28 cellular contexts compared by ENCODE assay signal in genomic region chr7:152577339-152577738, GRCh38.
"Had no signal": no experiment of that assay in that cellular context is flagged by ENCODE, and none has a peak within 500 bp of the region (broad histone marks: within the 10 kb centered on the region; RNA-seq: fewer than 3 reads in every experiment).

No MANE protein-coding gene starts in this region.

- H3K4me3 ChIP-seq: adrenal gland, body of pancreas, colonic mucosa had no signal

- H3K27me3 Mint-ChIP-seq: activated CD4-positive, alpha-beta T cell treated with anti-CD3 and anti-CD28 coated beads, Interleukin-2, amount 10 ng/mL, durations not matched to agents 7 days and 5 days; activated CD8-positive, alpha-beta memory T cell treated with anti-CD3 and anti-CD28 coated beads, Interleukin-2, amount 10 ng/mL, durations not matched to agents 7 days and 5 days; activated naive CD4-positive, alpha-beta T cell treated with anti-CD3 and anti-CD28 coated beads, Interleukin-2, amount 50 U/mL, for 24 hours; activated naive CD8-positive, alpha-beta T cell treated with anti-CD3 and anti-CD28 coated beads for 36 hours; activated naive CD8-positive, alpha-beta T cell treated with anti-CD3 and anti-CD28 coated beads, Interleukin-2, amount 50 U/mL, for 24 hours had no signal

- H3K4me1 ChIP-seq: adrenal gland, body of pancreas, colonic mucosa had no signal

- H3K36me3 Mint-ChIP-seq: activated CD8-positive, alpha-beta memory T cell treated with anti-CD3 and anti-CD28 coated beads, Interleukin-2, amount 10 ng/mL, durations not matched to agents 7 days and 5 days; activated naive CD4-positive, alpha-beta T cell treated with anti-CD3 and anti-CD28 coated beads, Interleukin-2, amount 50 U/mL, for 24 hours; activated naive CD8-positive, alpha-beta T cell treated with anti-CD3 and anti-CD28 coated beads for 36 hours had no signal

- H3K27me3 ChIP-seq: adrenal gland, body of pancreas, colonic mucosa had no signal

- H3K36me3 ChIP-seq: adrenal gland, colonic mucosa had no signal

- H3K4me3 Mint-ChIP-seq: activated CD4-positive, alpha-beta memory T cell treated with anti-CD3 and anti-CD28 coated beads, Interleukin-2, amount 10 ng/mL, durations not matched to agents 7 days and 5 days; activated CD4-positive, alpha-beta T cell treated with anti-CD3 and anti-CD28 coated beads, Interleukin-2, amount 10 ng/mL, durations not matched to agents 7 days and 5 days; activated CD8-positive, alpha-beta memory T cell treated with anti-CD3 and anti-CD28 coated beads, Interleukin-2, amount 10 ng/mL, durations not matched to agents 7 days and 5 days; activated naive CD4-positive, alpha-beta T cell treated with anti-CD3 and anti-CD28 coated beads for 36 hours; activated naive CD4-positive, alpha-beta T cell treated with anti-CD3 and anti-CD28 coated beads, Interleukin-2, amount 50 U/mL, for 24 hours; activated naive CD8-positive, alpha-beta T cell treated with anti-CD3 and anti-CD28 coated beads for 36 hours; activated naive CD8-positive, alpha-beta T cell treated with anti-CD3 and anti-CD28 coated beads, Interleukin-2, amount 50 U/mL, for 24 hours; activated T-helper 1 cell treated with anti-CD3 and anti-CD28 coated beads, Interleukin-12 subunit alpha, Interleukin-12 subunit beta, Interleukin-2, Interleukin-4 antibody, amounts not matched to agents 30 ng/mL and 10 ng/mL and 1 ng/mL, durations not matched to agents 14 hours and 24 hours and 36 hours; T-helper 17 cell; WTC11 had no signal

- H3K9me3 Mint-ChIP-seq: activated CD4-positive, alpha-beta memory T cell treated with anti-CD3 and anti-CD28 coated beads, Interleukin-2, amount 10 ng/mL, durations not matched to agents 7 days and 5 days; activated CD4-positive, alpha-beta T cell treated with anti-CD3 and anti-CD28 coated beads, Interleukin-2, amount 10 ng/mL, durations not matched to agents 7 days and 5 days; activated naive CD4-positive, alpha-beta T cell treated with anti-CD3 and anti-CD28 coated beads for 36 hours; activated naive CD4-positive, alpha-beta T cell treated with anti-CD3 and anti-CD28 coated beads, Interleukin-2, amount 50 U/mL, for 24 hours; activated naive CD8-positive, alpha-beta T cell treated with anti-CD3 and anti-CD28 coated beads for 36 hours; activated naive CD8-positive, alpha-beta T cell treated with anti-CD3 and anti-CD28 coated beads, Interleukin-2, amount 50 U/mL, for 24 hours; activated T-helper 1 cell treated with anti-CD3 and anti-CD28 coated beads, Interleukin-12 subunit alpha, Interleukin-12 subunit beta, Interleukin-2, Interleukin-4 antibody, amounts not matched to agents 30 ng/mL and 10 ng/mL and 1 ng/mL, durations not matched to agents 14 hours and 24 hours and 36 hours; activated T-helper 2 cell treated with anti-CD3 and anti-CD28 coated beads, Interferon-gamma antibody, Interleukin-2, Interleukin-4, amounts not matched to agents 10 μg/mL and 5 μg/mL and 100 μg/mL, durations not matched to agents 14 hours and 24 hours and 36 hours had no signal

- H3K9me3 ChIP-seq: adrenal gland, body of pancreas, colonic mucosa had no signal

- H3K4me1 Mint-ChIP-seq: activated CD4-positive, alpha-beta memory T cell treated with anti-CD3 and anti-CD28 coated beads, Interleukin-2, amount 10 ng/mL, durations not matched to agents 7 days and 5 days; activated CD4-positive, alpha-beta T cell treated with anti-CD3 and anti-CD28 coated beads, Interleukin-2, amount 10 ng/mL, durations not matched to agents 7 days and 5 days; activated CD8-positive, alpha-beta memory T cell treated with anti-CD3 and anti-CD28 coated beads, Interleukin-2, amount 10 ng/mL, durations not matched to agents 7 days and 5 days; activated naive CD4-positive, alpha-beta T cell treated with anti-CD3 and anti-CD28 coated beads, Interleukin-2, amount 50 U/mL, for 24 hours; activated naive CD8-positive, alpha-beta T cell treated with anti-CD3 and anti-CD28 coated beads for 36 hours; activated naive CD8-positive, alpha-beta T cell treated with anti-CD3 and anti-CD28 coated beads, Interleukin-2, amount 50 U/mL, for 24 hours; T-helper 17 cell had no signal

- DNase-seq: activated CD4-positive, alpha-beta memory T cell treated with anti-CD3 and anti-CD28 coated beads, Interleukin-2, amount 10 ng/mL, durations not matched to agents 7 days and 5 days; activated CD4-positive, alpha-beta T cell treated with anti-CD3 and anti-CD28 coated beads for 1 hour; activated CD4-positive, alpha-beta T cell treated with anti-CD3 and anti-CD28 coated beads for 4 hours; activated CD4-positive, alpha-beta T cell treated with anti-CD3 and anti-CD28 coated beads, Interleukin-2, amount 10 ng/mL, durations not matched to agents 7 days and 5 days; activated CD4-positive, alpha-beta T cell treated with anti-CD3 and anti-CD28 coated beads, Interleukin-2, amount 50 U/mL, for 4 hours; activated CD8-positive, alpha-beta memory T cell treated with anti-CD3 and anti-CD28 coated beads, Interleukin-2, amount 10 ng/mL, durations not matched to agents 7 days and 5 days; activated CD8-positive, alpha-beta memory T cell treated with anti-CD3 and anti-CD28 coated beads, Interleukin-2, amount 50 U/mL, for 4 hours; activated effector memory CD4-positive, alpha-beta T cell treated with anti-CD3 and anti-CD28 coated beads, Interleukin-2, amount 50 U/mL, for 16 hours; activated naive CD4-positive, alpha-beta T cell treated with anti-CD3 and anti-CD28 coated beads for 36 hours; activated naive CD8-positive, alpha-beta T cell treated with anti-CD3 and anti-CD28 coated beads for 36 hours; activated naive CD8-positive, alpha-beta T cell treated with anti-CD3 and anti-CD28 coated beads, Interleukin-2, amount 50 U/mL, for 24 hours; activated T-cell treated with anti-CD3 and anti-CD28 coated beads, Interleukin-2, amount 50 U/mL, for 1 hour; activated T-cell treated with anti-CD3 and anti-CD28 coated beads, Interleukin-2, amount 50 U/mL, for 48 hours; adrenal gland; amygdala; aorta; body of pancreas; caudate nucleus; colonic mucosa; effector CD8-positive, alpha-beta T cell; foreskin fibroblast; T-helper 1 cell; T-helper 17 cell had no signal

- H3K27ac ChIP-seq: adrenal gland, body of pancreas, colonic mucosa had no signal

- ATAC-seq: activated CD8-positive, alpha-beta memory T cell treated with anti-CD3 and anti-CD28 coated beads, Interleukin-2, amount 10 ng/mL, durations not matched to agents 7 days and 5 days; activated naive CD8-positive, alpha-beta T cell treated with anti-CD3 and anti-CD28 coated beads, Interleukin-2, amount 50 U/mL, for 24 hours; body of pancreas; esophagus mucosa; T-helper 17 cell; WTC11 had no signal

- H3K27ac Mint-ChIP-seq: activated CD4-positive, alpha-beta memory T cell treated with anti-CD3 and anti-CD28 coated beads, Interleukin-2, amount 10 ng/mL, durations not matched to agents 7 days and 5 days; activated CD4-positive, alpha-beta T cell treated with anti-CD3 and anti-CD28 coated beads, Interleukin-2, amount 10 ng/mL, durations not matched to agents 7 days and 5 days; activated CD8-positive, alpha-beta memory T cell treated with anti-CD3 and anti-CD28 coated beads, Interleukin-2, amount 10 ng/mL, durations not matched to agents 7 days and 5 days; activated naive CD4-positive, alpha-beta T cell treated with anti-CD3 and anti-CD28 coated beads for 36 hours; activated naive CD4-positive, alpha-beta T cell treated with anti-CD3 and anti-CD28 coated beads, Interleukin-2, amount 50 U/mL, for 24 hours; activated naive CD8-positive, alpha-beta T cell treated with anti-CD3 and anti-CD28 coated beads for 36 hours; activated naive CD8-positive, alpha-beta T cell treated with anti-CD3 and anti-CD28 coated beads, Interleukin-2, amount 50 U/mL, for 24 hours; activated T-helper 1 cell treated with anti-CD3 and anti-CD28 coated beads, Interleukin-12 subunit alpha, Interleukin-12 subunit beta, Interleukin-2, Interleukin-4 antibody, amounts not matched to agents 30 ng/mL and 10 ng/mL and 1 ng/mL, durations not matched to agents 14 hours and 24 hours and 36 hours; activated T-helper 2 cell treated with anti-CD3 and anti-CD28 coated beads, Interferon-gamma antibody, Interleukin-2, Interleukin-4, amounts not matched to agents 10 μg/mL and 5 μg/mL and 100 μg/mL, durations not matched to agents 14 hours and 24 hours and 36 hours; T-helper 17 cell; WTC11 had no signal
